ENCODE assay signal across 8 cellular contexts in the genomic region with DNA sequence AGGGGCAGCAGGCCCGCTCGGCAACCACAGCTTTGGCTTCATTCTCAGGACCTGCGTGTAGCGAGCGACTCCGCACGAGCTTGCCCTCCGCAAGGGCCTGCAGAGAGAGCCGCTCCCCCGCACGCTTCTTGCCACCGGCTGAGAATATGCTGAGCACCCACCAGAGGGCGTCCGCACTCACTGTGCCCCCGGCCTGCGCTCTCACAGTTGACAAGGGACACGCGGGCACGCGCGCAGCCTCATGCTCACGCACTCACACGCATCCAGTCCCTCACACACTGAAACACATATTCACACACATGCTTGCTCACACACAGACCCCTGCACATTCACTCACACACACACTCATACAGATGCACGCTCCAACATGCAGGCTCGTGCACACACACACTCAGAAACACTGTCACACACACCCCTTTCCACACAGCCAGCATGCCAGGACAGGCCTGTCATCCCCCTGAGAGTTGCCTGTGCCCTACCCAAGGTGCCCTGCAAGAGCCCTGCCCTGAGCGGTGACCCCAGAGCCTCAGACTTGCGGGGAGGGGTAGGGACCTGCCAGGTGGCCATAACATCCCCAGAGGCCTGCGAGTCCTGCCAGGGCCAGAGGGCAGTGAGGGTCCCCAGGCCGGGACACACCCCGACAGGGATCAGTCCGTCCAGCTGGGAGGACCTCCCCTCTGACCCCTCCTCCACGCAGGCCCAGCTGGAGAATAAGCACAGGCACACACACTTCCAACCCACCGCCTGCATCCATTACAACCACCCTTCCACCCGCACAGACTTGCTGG.
DNase-seq lines count a peak whose midpoint lies in the region; ATAC-seq, FAIRE-seq and TF ChIP-seq lines count a peak whose summit lies in the region.

No MANE protein-coding gene starts in this region.

- no peaks in the 10 kb centered on the region for H3K79me2 ChIP-seq in trophoblast cell (ENCODE audit: control insufficient read depth, insufficient read depth, low read length, poor library complexity)

- no peaks in the 10 kb centered on the region for H3K36me3 ChIP-seq in Panc1 (ENCODE audit: control insufficient read depth, insufficient read depth, low read length)
- H3K36me3 ChIP-seq in trophoblast cell (ENCODE audit: control insufficient read depth in 1 of 2, insufficient read depth in 2 of 2, low read length in 2 of 2), result no peaks in the 10 kb centered on the region

- ATAC-seq in HG03432 (IDR thresholded peaks at IDR 0.05; ENCODE audit: unreplicated experiment) (peak; percentile 74), Panc1 (peak; percentile 77), HG02588 (IDR thresholded peaks at IDR 0.05; ENCODE audit: unreplicated experiment) (no peak)

- H3K4me3 ChIP-seq in Panc1 (ENCODE audit: low read depth in 2 of 2, low read length in 2 of 2) (no peak overlapping the region), trophoblast cell (ENCODE audit: low read depth, low read length) (no peak overlapping the region)

- no peak overlapping the region for H2AK5ac ChIP-seq in trophoblast cell (ENCODE audit: low read length)

- intact Hi-C loops in Panc1 (cut with micrococcal nuclease; ENCODE audit: unreplicated experiment), result no loop called here

- no peak overlapping the region for H3K23ac ChIP-seq in trophoblast cell (ENCODE audit: low read length)

- no peak overlapping the region for H3K27ac ChIP-seq in Panc1 (ENCODE audit: low read length)
- H3K27ac ChIP-seq in trophoblast cell (ENCODE audit: low read depth, low read length), result no peak overlapping the region

- TF ChIP-seq CTCF in GM10266 (IDR thresholded peaks at IDR 0.05; ENCODE audit: control insufficient read depth, insufficient read depth, low read depth, missing control alignments), result peak; percentile 79
- TF ChIP-seq CTCF in Panc1 (IDR thresholded peaks at IDR 0.05), result peak; percentile 93

- H2BK120ac ChIP-seq in trophoblast cell (ENCODE audit: insufficient read depth, low read length, poor library complexity), result no peak overlapping the region

- H2AFZ ChIP-seq in trophoblast cell (ENCODE audit: insufficient read depth, low read length, poor library complexity), result no peak overlapping the region

- FAIRE-seq in frontal cortex (lab: Jason Lieb, UNC), result no peak

- CTCF ChIA-PET in Panc1 (lab: Charles Lee), result interaction anchor here (0.7 to 1.0 kb wide), 3 partner anchors 28 to 256 kb away, joined by 3 to 5 read pairs (median 4); no protein-coding TSS in a partner anchor

- no peak overlapping the region for H3K4me2 ChIP-seq in trophoblast cell (ENCODE audit: low read length)

- H3K14ac ChIP-seq in trophoblast cell (ENCODE audit: low read length), result no peak overlapping the region

- no peak overlapping the region for H4K91ac ChIP-seq in trophoblast cell (ENCODE audit: low read depth, low read length)

- POLR2A ChIA-PET in Panc1 (lab: Charles Lee), result no interaction called here

- H4K12ac ChIP-seq in trophoblast cell (ENCODE audit: low read depth, low read length), result no peak overlapping the region

- in situ Hi-C loops in Panc1 (cut with HindIII; ENCODE audit: low pct_unique_long_range_greater_than_20kb, low sequenced_read_pairs), result no loop called here

- no peak overlapping the region for H3K4ac ChIP-seq in trophoblast cell (ENCODE audit: low read depth, low read length)

- H4K8ac ChIP-seq in trophoblast cell (ENCODE audit: low read depth, low read length), result no peak overlapping the region

- DNase-seq in GM10266 (ENCODE audit: extremely low spot score) (peak; percentile 73), Panc1 (ENCODE audit: low read depth, low spot score) (no peak), activated T-helper 1 cell treated with Interleukin-2 at 50 U/mL for 16 hours (ENCODE audit: low read depth) (peak; percentile 19), frontal cortex (ENCODE audit: low spot score in 2 of 2) (peak; percentile 72 to 77), trophoblast cell (peak; percentile 54 to 76), NCI-H510A treated with DMSO at 0.1 percent for 48 hours (lab: John Stamatoyannopoulos, UW) (no peak)

- H3K27me3 ChIP-seq in Panc1 (ENCODE audit: control insufficient read depth, insufficient read depth, low read length), result no peaks in the 10 kb centered on the region
- H3K27me3 ChIP-seq in trophoblast cell (ENCODE audit: insufficient read depth, low read length), result no peaks in the 10 kb centered on the region

- H2BK5ac ChIP-seq in trophoblast cell (ENCODE audit: low read depth, low read length, poor library complexity), result no peak overlapping the region

- H3K9ac ChIP-seq in trophoblast cell (ENCODE audit: low read length), result no peak overlapping the region

- H3K18ac ChIP-seq in trophoblast cell (ENCODE audit: low read length), result no peak overlapping the region

- H3K79me1 ChIP-seq in trophoblast cell (ENCODE audit: low read length), result no peaks in the 10 kb centered on the region

- BruUV-seq in Panc1 (replicated peaks; lab: Mats Ljungman, UMichigan), result no TSS peak

- H3K9me3 ChIP-seq in Panc1 (ENCODE audit: control insufficient read depth, insufficient read depth, low read depth, low read length) (no peaks in the 10 kb centered on the region), trophoblast cell (ENCODE audit: insufficient read depth, low read depth, low read length) (peaks cover 3% of the 10 kb centered on the region)

- H2BK12ac ChIP-seq in trophoblast cell (ENCODE audit: low read length), result no peak overlapping the region

- WGBS in trophoblast cell (ENCODE audit: extremely low coverage, insufficient coverage, insufficient read length), result no CpG with 5 or more reads among the region's 34 CpGs

- H3K4me1 ChIP-seq in Panc1 (ENCODE audit: control insufficient read depth, insufficient read depth, low read length), result no peaks in the 10 kb centered on the region; the same call in 1 of the 2 replicates
- H3K4me1 ChIP-seq in trophoblast cell (ENCODE audit: control insufficient read depth in 1 of 2, insufficient read depth in 2 of 2, low read length in 2 of 2), result no peaks in the 10 kb centered on the region

Comparison
In these comparisons a context has a peak if more than half of its experiments do, and no peak if none do; other contexts are left out.
1. DNase-seq: peak in GM10266 (single experiment), activated T-helper 1 cell treated with Interleukin-2 at 50 U/mL for 16 hours (single experiment), frontal cortex (2 of 2) and trophoblast cell (2 of 2); none in Panc1 (single experiment) and NCI-H510A treated with DMSO at 0.1 percent for 48 hours (single experiment).